13 cellular contexts compared by ENCODE assay signal in genomic region chr17:28193241-28193640, GRCh38.
DNase-seq lines count a peak whose midpoint lies in the region; ATAC-seq and TF ChIP-seq lines count a peak whose summit lies in the region.
"Had no signal": no experiment of that assay in that cellular context is flagged by ENCODE, and none has a peak within 500 bp of the region (broad histone marks: within the 10 kb centered on the region; RNA-seq: fewer than 3 reads in every experiment).

No MANE protein-coding gene starts in this region.

- no peak for TF ChIP-seq CTCF in epithelial cell of esophagus (IDR thresholded peaks at IDR 0.05; ENCODE audit: insufficient read depth, low read depth, low read length, missing control alignments)

- no peak overlapping the region for H3K4me3 ChIP-seq in epithelial cell of esophagus (ENCODE audit: low read length)
- H3K4me3 ChIP-seq: ascending aorta, psoas muscle had no signal

- ATAC-seq in GM19452 (IDR thresholded peaks at IDR 0.05; ENCODE audit: unreplicated experiment) = no peak
- ATAC-seq: psoas muscle had no signal

- DNase-seq in GDM1 (lab: John Stamatoyannopoulos, UW) (peak; percentile 43), NOMO-1 treated with DMSO at 0.1 percent for 48 hours (lab: John Stamatoyannopoulos, UW; ENCODE audit: unreplicated experiment) (peak; percentile 51), epithelial cell of esophagus (ENCODE audit: low read depth) (peak; percentile 14), pons (ENCODE audit: low spot score) (peak; percentile 69), NCI-H345 (lab: John Stamatoyannopoulos, UW) (no peak), AG08396 (ENCODE audit: low spot score) (no peak)
- DNase-seq in stimulated activated CD4-positive, alpha-beta T cell treated with anti-CD3 and anti-CD28 coated beads, Interleukin-15, amount 100 ng/mL, for 24 hours = no peak
- DNase-seq: activated CD8-positive, alpha-beta memory T cell treated with anti-CD3 and anti-CD28 coated beads, Interleukin-2, amount 50 U/mL, for 48 hours; CD4-positive, alpha-beta T cell; islet precursor cell had no signal

Comparison
In these comparisons a context has a peak if more than half of its experiments do, and no peak if none do; other contexts are left out.
1. DNase-seq: peak in GDM1 (single experiment), NOMO-1 treated with DMSO at 0.1 percent for 48 hours (single experiment), epithelial cell of esophagus (single experiment) and pons (single experiment); none in stimulated activated CD4-positive, alpha-beta T cell treated with anti-CD3 and anti-CD28 coated beads, Interleukin-15, amount 100 ng/mL, for 24 hours (single experiment), NCI-H345 (single experiment) and AG08396 (single experiment).